ENCODE assay signal across 13 cellular contexts in genomic region chrX:45077748-45078424, GRCh38.
DNase-seq lines count a peak whose midpoint lies in the region; ATAC-seq, FAIRE-seq and TF ChIP-seq lines count a peak whose summit lies in the region.
"Had no signal": no experiment of that assay in that cellular context is flagged by ENCODE, and none has a peak within 500 bp of the region (broad histone marks: within the 10 kb centered on the region; RNA-seq: fewer than 3 reads in every experiment).

No MANE protein-coding gene starts in this region.

- H3K27me3 Mint-ChIP-seq in activated T-helper 17 cell treated with anti-CD3 and anti-CD28 coated beads, Interleukin-2, amount 50 U/mL, for 72 hours, result no peaks in the 10 kb centered on the region
- H3K27me3 Mint-ChIP-seq: CD4-positive, alpha-beta T cell had no signal

- ATAC-seq in GM19324 (IDR thresholded peaks at IDR 0.05; ENCODE audit: low FRiP score, unreplicated experiment) (peak; percentile 91), HG03095 (IDR thresholded peaks at IDR 0.05; ENCODE audit: unreplicated experiment) (peak; percentile 77), upper lobe of left lung (ENCODE audit: low FRiP score in 2 of 2) (no peak)
- peak; percentile 87 for ATAC-seq in activated T-helper 17 cell treated with anti-CD3 and anti-CD28 coated beads, Interleukin-2, amount 50 U/mL, for 72 hours (replicated peaks)
- ATAC-seq: GM23338 had no signal

- H3K27me3 ChIP-seq in ACC112 (ENCODE audit: insufficient read depth, low read length) (no peaks in the 10 kb centered on the region), upper lobe of left lung (no peaks in the 10 kb centered on the region)

- FAIRE-seq in urothelium cell line (lab: Jason Lieb, UNC), result no peak

- H3K4me3 ChIP-seq in ACC112 (ENCODE audit: low read depth, low read length) (peak overlapping the region; percentile 57), upper lobe of left lung (no peak overlapping the region)
- H3K4me3 ChIP-seq: GM23338, skin epidermis had no signal

- no peaks in the 10 kb centered on the region for H3K9me3 Mint-ChIP-seq in activated T-helper 17 cell treated with anti-CD3 and anti-CD28 coated beads, Interleukin-2, amount 50 U/mL, for 72 hours
- H3K9me3 Mint-ChIP-seq: CD4-positive, alpha-beta T cell; GM23338 had no signal

- no peak for DNase-seq in NCI-H1417 treated with DMSO at 0.1 percent for 48 hours (lab: John Stamatoyannopoulos, UW)
- DNase-seq in upper lobe of left lung, result no peak
- DNase-seq in NK-92 (lab: John Stamatoyannopoulos, UW; ENCODE audit: unreplicated experiment), result no peak
- DNase-seq in urothelium cell line (ENCODE audit: low spot score), result no peak
- DNase-seq: CD4-positive, alpha-beta T cell; cortex of kidney; NCI-H187 treated with DMSO at 0.1 percent for 48 hours had no signal

- no peak for TF ChIP-seq EP300 in upper lobe of left lung (IDR thresholded peaks at IDR 0.05)

- peaks cover 4% of the 10 kb centered on the region for H3K79me2 ChIP-seq in ACC112 (ENCODE audit: control insufficient read depth, insufficient read depth, low read length, unreplicated experiment)

- whole genome bisulfite sequencing in upper lobe of left lung, 2 donors, result 78 to 90% methylated on average over 2 of the region's 2 CpGs

- H3K4me1 Mint-ChIP-seq in activated T-helper 17 cell treated with anti-CD3 and anti-CD28 coated beads, Interleukin-2, amount 50 U/mL, for 72 hours, result peaks cover 13% of the 10 kb centered on the region
- H3K4me1 Mint-ChIP-seq: GM23338 had no signal

- H3K4me1 ChIP-seq in ACC112 (ENCODE audit: control insufficient read depth, insufficient read depth, low read length, unreplicated experiment) (peaks cover 17% of the 10 kb centered on the region), upper lobe of left lung (peaks cover 0 to 11% (median 6%) of the 10 kb centered on the region in 4 donors)

- H2AFZ ChIP-seq in ACC112 (ENCODE audit: low read length, unreplicated experiment), result no peak overlapping the region
- H2AFZ ChIP-seq: GM23338 had no signal

- H3K4me3 Mint-ChIP-seq in activated T-helper 17 cell treated with anti-CD3 and anti-CD28 coated beads, Interleukin-2, amount 50 U/mL, for 72 hours, result peak overlapping the region; percentile 64
- H3K4me3 Mint-ChIP-seq: CD4-positive, alpha-beta T cell; GM23338 had no signal

- H3K36me3 ChIP-seq in ACC112 (ENCODE audit: insufficient read depth, low read length), result no peaks in the 10 kb centered on the region; the same call in 1 of the 2 replicates
- peaks cover 0 to 51% (median 7%) of the 10 kb centered on the region in 4 donors for H3K36me3 ChIP-seq in upper lobe of left lung

- no peak for TF ChIP-seq POLR2A in upper lobe of left lung (IDR thresholded peaks at IDR 0.05)

- TF ChIP-seq CTCF in upper lobe of left lung (IDR thresholded peaks at IDR 0.05), result no peak

- peak overlapping the region; percentile 85 for H3K27ac Mint-ChIP-seq in activated T-helper 17 cell treated with anti-CD3 and anti-CD28 coated beads, Interleukin-2, amount 50 U/mL, for 72 hours
- H3K27ac Mint-ChIP-seq: CD4-positive, alpha-beta T cell; GM23338 had no signal

- peak overlapping the region; percentile 37 for H3K27ac ChIP-seq in ACC112 (ENCODE audit: low read depth, low read length)
- no peak overlapping the region for H3K27ac ChIP-seq in upper lobe of left lung

- H3K36me3 Mint-ChIP-seq in activated T-helper 17 cell treated with anti-CD3 and anti-CD28 coated beads, Interleukin-2, amount 50 U/mL, for 72 hours (ENCODE audit: low read depth), result peaks cover 60% of the 10 kb centered on the region

- no peaks in the 10 kb centered on the region for H3K9me3 ChIP-seq in upper lobe of left lung

Comparison
In these comparisons a context has a peak if more than half of its experiments do, and no peak if none do; other contexts are left out.
1. ATAC-seq: peak in GM19324 (single experiment), HG03095 (single experiment) and activated T-helper 17 cell treated with anti-CD3 and anti-CD28 coated beads, Interleukin-2, amount 50 U/mL, for 72 hours (single experiment); none in upper lobe of left lung (0 of 2).